In genomic region chr9:113331780-113332179, GRCh38 we compare ENCODE assay signal across 26 cellular contexts. TPM values are rescaled to one million over a fixed set of nuclear protein-coding genes. Genes with fewer than 3 reads are reported as not detected.
"Had no signal": no experiment of that assay in that cellular context is flagged by ENCODE, and none has a peak within 500 bp of the region (broad histone marks: within the 10 kb centered on the region; RNA-seq: fewer than 3 reads in every experiment).

No MANE protein-coding gene starts in this region.

- DNase-seq: KBM-7; NCI-H1092; NCI-H1105 treated with DMSO at 0.1 percent for 48 hours; NCI-H1417 treated with DMSO at 0.1 percent for 48 hours; NCI-H146; NCI-H1694 treated with DMSO at 0.1 percent for 48 hours; NCI-H1930; NCI-H2081; NCI-H2171 treated with DMSO at 0.1 percent for 48 hours; NCI-H345; NCI-H446 treated with DMSO at 0.1 percent for 48 hours; NCI-H524; NCI-H526 treated with DMSO at 0.1 percent for 48 hours; NCI-H774; NK-92 treated with Interleukin-12 subunit alpha and Interleukin-12 subunit beta, amount 100 ng/mL, for 24 hours; PC-3; Peyer's patch; SHP77 treated with DMSO at 0.1 percent for 48 hours; SJCRH30 had no signal

- H3K4me1 ChIP-seq: Peyer's patch, SJCRH30 had no signal

- H3K4me3 Mint-ChIP-seq: IgD-negative memory B cell had no signal

- H3K36me3 ChIP-seq: Peyer's patch, SJCRH30 had no signal

- H3K4me3 ChIP-seq: Peyer's patch, SJCRH30 had no signal

- H3K27me3 Mint-ChIP-seq: IgD-negative memory B cell had no signal

- H3K27ac Mint-ChIP-seq: IgD-negative memory B cell had no signal

- H3K27me3 ChIP-seq: Peyer's patch, SJCRH30 had no signal

- H3K27ac ChIP-seq: HL-60, Peyer's patch, SJCRH30 had no signal

- H3K9me3 ChIP-seq: Peyer's patch, SJCRH30 had no signal

RNA-seq across cellular contexts. Expression of gene BSPRY, which starts 17.6 kb away (rescaled TPM):
- total RNA-seq: LHCN-M2, RPMI7951 had no signal

RNA-seq across cellular contexts. Expression of gene RNF183, which starts 28.6 kb away (rescaled TPM):
- total RNA-seq: LHCN-M2, MCF 10A, OCI-LY7, PC-3, Right ventricle myocardium inferior, RPMI7951, SJCRH30 had no signal
- polyA plus RNA-seq: IgD-negative memory B cell had no signal
